In genomic region chr11:123407124-123407995, GRCh38 we compare ENCODE assay signal across 8 cellular contexts. TPM values are rescaled to one million over a fixed set of nuclear protein-coding genes. Genes with fewer than 3 reads are reported as not detected.
DNase-seq lines count a peak whose midpoint lies in the region; ATAC-seq and TF ChIP-seq lines count a peak whose summit lies in the region.

No MANE protein-coding gene starts in this region.

- in situ Hi-C loops in gastrocnemius medialis (cut with MboI; ENCODE audit: low sequenced_read_pairs in 4 of 4): loop anchor here (5.0 kb wide), 2 partner anchors 70 to 105 kb away; no protein-coding TSS in a partner anchor

- H3K27ac ChIP-seq in SJCRH30 (no peak overlapping the region), left ventricle myocardium inferior (replicated peaks) (peak overlapping the region; percentile 89), gastrocnemius medialis (no peak overlapping the region)

- CTCF ChIA-PET in AG04449 (lab: Yijun Ruan, JAX): interaction anchor here (0.6 to 9.9 kb wide), 48 partner anchors 10 to 305 kb away, joined by 3 to 422 read pairs (median 5); partner anchors contain the start of gene GRAMD1B
- CTCF ChIA-PET in activated naive CD4-positive, alpha-beta T cell treated with anti-CD3 and anti-CD28 coated beads for 36 hours (lab: Charles Lee): interaction anchor here (0.6 to 7.4 kb wide), 49 partner anchors 9 to 300 kb away, joined by 3 to 129 read pairs (median 5); partner anchors contain the start of gene GRAMD1B

- H3K4me3 ChIP-seq in AG04449 (ENCODE audit: low read depth, low read length): no peak overlapping the region
- no peak overlapping the region for H3K4me3 ChIP-seq in SJCRH30
- H3K4me3 ChIP-seq in left ventricle myocardium inferior: peak overlapping the region; percentile 17
- H3K4me3 ChIP-seq in gastrocnemius medialis: peak overlapping the region in 1 of 4 donors; percentile 23

- H3K4me1 Mint-ChIP-seq in activated naive CD4-positive, alpha-beta T cell treated with anti-CD3 and anti-CD28 coated beads for 36 hours (ENCODE audit: low read depth): peaks cover 36% of the 10 kb centered on the region

- peak overlapping the region; percentile 61 for H3K4me3 Mint-ChIP-seq in activated naive CD4-positive, alpha-beta T cell treated with anti-CD3 and anti-CD28 coated beads for 36 hours

- TF ChIP-seq POLR2A in gastrocnemius medialis (IDR thresholded peaks at IDR 0.05): no peak

- peaks cover 18% of the 10 kb centered on the region for H3K27me3 Mint-ChIP-seq in activated naive CD4-positive, alpha-beta T cell treated with anti-CD3 and anti-CD28 coated beads for 36 hours (ENCODE audit: low read depth)

- ATAC-seq in GM18498 (IDR thresholded peaks at IDR 0.05; ENCODE audit: unreplicated experiment) (peak; percentile 71), gastrocnemius medialis (peak; percentile 74 to 89), HG03196 (IDR thresholded peaks at IDR 0.05; ENCODE audit: unreplicated experiment) (no peak)

- intact Hi-C loops in activated naive CD4-positive, alpha-beta T cell treated with anti-CD3 and anti-CD28 coated beads for 36 hours (cut with micrococcal nuclease): loop anchor here (1.0 kb wide), 8 partner anchors 24 to 170 kb away; no protein-coding TSS in a partner anchor
- intact Hi-C loops in left ventricle myocardium inferior (cut with micrococcal nuclease): loop anchor here (5.0 kb wide), 1 partner anchor 70 kb away; no protein-coding TSS in a partner anchor
- intact Hi-C loops in gastrocnemius medialis (cut with DNase I; ENCODE audit: low total_unique reads): loop anchor here (1.0 kb wide), 2 partner anchors 71 to 106 kb away; no protein-coding TSS in a partner anchor

- TF ChIP-seq CTCF in AG04449 (IDR thresholded peaks at IDR 0.05; ENCODE audit: insufficient read depth, low read length, missing control alignments) (peak; percentile 74), left ventricle myocardium inferior (IDR thresholded peaks at IDR 0.05; ENCODE audit: borderline replicate concordance) (peak; percentile 72), gastrocnemius medialis (IDR thresholded peaks at IDR 0.05 in 4 of 5, conservative IDR thresholded peaks at IDR 0.05 in 1 of 5) (peak; percentile 47 to 77 (median 74))

- POLR2A ChIA-PET in AG04449 (lab: Yijun Ruan, JAX): interaction anchor here (1.6 kb wide), 1 partner anchor 68 kb away, joined by 7 read pairs; no protein-coding TSS in a partner anchor

- H3K4me1 ChIP-seq in SJCRH30 (no peaks in the 10 kb centered on the region), left ventricle myocardium inferior (peaks cover 51% of the 10 kb centered on the region), gastrocnemius medialis (peaks cover 5 to 12% of the 10 kb centered on the region in 2 donors)

- no peak for DNase-seq in AG04449 (ENCODE audit: low read depth, low spot score)
- DNase-seq in KG1 (lab: John Stamatoyannopoulos, UW): peak; percentile 41
- peak; percentile 57 to 78 for DNase-seq in SJCRH30
- peak; percentile 83 for DNase-seq in activated naive CD4-positive, alpha-beta T cell treated with anti-CD3 and anti-CD28 coated beads for 36 hours
- peak; percentile 43 for DNase-seq in left ventricle myocardium inferior
- DNase-seq in gastrocnemius medialis: peak; percentile 60

- H3K27ac Mint-ChIP-seq in activated naive CD4-positive, alpha-beta T cell treated with anti-CD3 and anti-CD28 coated beads for 36 hours: peak overlapping the region; percentile 37

- no peaks in the 10 kb centered on the region for H3K9me3 Mint-ChIP-seq in activated naive CD4-positive, alpha-beta T cell treated with anti-CD3 and anti-CD28 coated beads for 36 hours

- H3K36me3 ChIP-seq in SJCRH30 (no peaks in the 10 kb centered on the region), left ventricle myocardium inferior (no peaks in the 10 kb centered on the region), gastrocnemius medialis (no peaks in the 10 kb centered on the region)

- H3K27me3 ChIP-seq in SJCRH30: no peaks in the 10 kb centered on the region
- no peaks in the 10 kb centered on the region for H3K27me3 ChIP-seq in left ventricle myocardium inferior (ENCODE audit: low read depth)
- no peaks in the 10 kb centered on the region for H3K27me3 ChIP-seq in gastrocnemius medialis

- peaks cover 1% of the 10 kb centered on the region for H3K36me3 Mint-ChIP-seq in activated naive CD4-positive, alpha-beta T cell treated with anti-CD3 and anti-CD28 coated beads for 36 hours (ENCODE audit: low read depth)

- H3K9me3 ChIP-seq in SJCRH30 (replicated peaks): no peaks in the 10 kb centered on the region
- H3K9me3 ChIP-seq in left ventricle myocardium inferior (replicated peaks): no peaks in the 10 kb centered on the region
- no peaks in the 10 kb centered on the region for H3K9me3 ChIP-seq in gastrocnemius medialis

RNA-seq across cellular contexts. Expression of gene GRAMD1B, which starts 22.7 kb away (rescaled TPM):
- 18.0 and 22.9 TPM in 2 replicates for total RNA-seq in SJCRH30 (2014; rRNA removed; shearing (Covaris generic))
- total RNA-seq in activated naive CD4-positive, alpha-beta T cell treated with anti-CD3 and anti-CD28 coated beads for 36 hours: 10 to 100 TPM; 43.7 to 47.2 TPM
- total RNA-seq in left ventricle myocardium inferior (31.8 TPM), gastrocnemius medialis (1 to 10 TPM; 2.1 to 7.8 (median 3.2) TPM)
